ENCODE assay signal across 1 cellular context in genomic region chr15:39448409-39448808, GRCh38.
TF ChIP-seq lines count a peak whose summit lies in the region.

No MANE protein-coding gene starts in this region.

TF ChIP-seq in HepG2, 621 proteins besides CTCF, POLR2A, EP300 and RAD21 (continued from another document and continues in another):
- no peak for TF ChIP-seq ZNF142 (CRISPR knock-in tag; IDR thresholded peaks at IDR 0.05)
- TF ChIP-seq ZNF614 (CRISPR knock-in tag; IDR thresholded peaks at IDR 0.05; ENCODE audit: borderline replicate concordance), result no peak
- TF ChIP-seq KDM5A (IDR thresholded peaks at IDR 0.05; ENCODE audit: borderline replicate concordance, low read length), result no peak
- no peak for TF ChIP-seq ATF1 (CRISPR knock-in tag; IDR thresholded peaks at IDR 0.05)
- TF ChIP-seq KLF13 (CRISPR knock-in tag; IDR thresholded peaks at IDR 0.05), result no peak
- TF ChIP-seq ZNF552 (CRISPR knock-in tag; IDR thresholded peaks at IDR 0.05; ENCODE audit: borderline replicate concordance), result no peak
- peak; percentile 74; the same call in 1 of the 2 replicates for TF ChIP-seq MIER3 (CRISPR knock-in tag; IDR thresholded peaks at IDR 0.05; ENCODE audit: borderline replicate concordance)
- no peak for TF ChIP-seq ZNF574 (CRISPR knock-in tag; IDR thresholded peaks at IDR 0.05)
- 0 out of 2 replicates have a peak, but pooled peaks have one; percentile 59 for TF ChIP-seq SNAPC2 (CRISPR knock-in tag; IDR thresholded peaks at IDR 0.05)
- TF ChIP-seq NFKBIZ (CRISPR knock-in tag; IDR thresholded peaks at IDR 0.05), result peak; percentile 93; the same call in 1 of the 2 replicates
- TF ChIP-seq ZNF18 (CRISPR knock-in tag; IDR thresholded peaks at IDR 0.05; ENCODE audit: insufficient replicate concordance), result no peak
- TF ChIP-seq ATF4 (CRISPR knock-in tag; IDR thresholded peaks at IDR 0.05), result peak in 1 of 2 experiments; percentile 33; a peak in 1 of 4 replicates
- TF ChIP-seq TBX2 (CRISPR knock-in tag; IDR thresholded peaks at IDR 0.05; ENCODE audit: borderline replicate concordance), result peak; percentile 57; the same call in 1 of the 2 replicates
- no peak for TF ChIP-seq KDM2A (CRISPR knock-in tag; IDR thresholded peaks at IDR 0.05; ENCODE audit: borderline replicate concordance, low read depth)
- no peak for TF ChIP-seq ARID4A (CRISPR knock-in tag; IDR thresholded peaks at IDR 0.05; ENCODE audit: borderline replicate concordance)
- peak; percentile 38; the same call in 1 of the 2 replicates for TF ChIP-seq ZBTB25 (CRISPR knock-in tag; IDR thresholded peaks at IDR 0.05)
- TF ChIP-seq NCOA5 (CRISPR knock-in tag; IDR thresholded peaks at IDR 0.05), result no peak
- no peak for TF ChIP-seq ZNF225 (CRISPR knock-in tag; IDR thresholded peaks at IDR 0.05)
- peak; percentile 88 for TF ChIP-seq GATAD2A (CRISPR knock-in tag; IDR thresholded peaks at IDR 0.05)
- TF ChIP-seq RBFOX2 (IDR thresholded peaks at IDR 0.05; ENCODE audit: low read depth, low read length), result no peak
- TF ChIP-seq ISX (CRISPR knock-in tag; conservative IDR thresholded peaks at IDR 0.05), result no peak
- 0 out of 2 replicates have a peak, but pooled peaks have one; percentile 23 for TF ChIP-seq ZFX (CRISPR knock-in tag; IDR thresholded peaks at IDR 0.05; ENCODE audit: low read depth)
- no peak for TF ChIP-seq ZBTB49 (CRISPR knock-in tag; IDR thresholded peaks at IDR 0.05; ENCODE audit: borderline replicate concordance)
- peak in 1 of 2 experiments; percentile 28; a peak in 1 of 4 replicates for TF ChIP-seq HMGXB4 (CRISPR knock-in tag; IDR thresholded peaks at IDR 0.05; ENCODE audit: borderline replicate concordance in 1 of 2, low read depth in 1 of 2)
- TF ChIP-seq NR0B2 (CRISPR knock-in tag; IDR thresholded peaks at IDR 0.05), result no peak
- no peak for TF ChIP-seq GMEB2 (CRISPR knock-in tag; IDR thresholded peaks at IDR 0.05; ENCODE audit: low read depth)
- TF ChIP-seq HOXA3 (CRISPR knock-in tag; IDR thresholded peaks at IDR 0.05), result no peak
- no peak for TF ChIP-seq RELA (CRISPR knock-in tag; IDR thresholded peaks at IDR 0.05)
- no peak for TF ChIP-seq DMAP1 (CRISPR knock-in tag; IDR thresholded peaks at IDR 0.05)
